Comparison of ENCODE assay signal across 8 cellular contexts in genomic region chr3:160754371-160754854, GRCh38. TPM values are rescaled to one million over a fixed set of nuclear protein-coding genes. Genes with fewer than 3 reads are reported as not detected.
DNase-seq lines count a peak whose midpoint lies in the region; ATAC-seq and TF ChIP-seq lines count a peak whose summit lies in the region.

No MANE protein-coding gene starts in this region.

- H3K36me3 ChIP-seq in OCI-LY1 (ENCODE audit: insufficient read depth, low read length) (no peaks in the 10 kb centered on the region), ascending aorta (no peaks in the 10 kb centered on the region)

- H3K27ac ChIP-seq in AG04450 (ENCODE audit: low read depth, low read length) (peak overlapping the region; percentile 93), OCI-LY1 (ENCODE audit: low read depth, low read length, poor library complexity, severe bottlenecking) (no peak overlapping the region), ascending aorta (peak overlapping the region; percentile 92 to 93)

- peak overlapping the region; percentile 74 for H3K4me3 ChIP-seq in AG04450 (ENCODE audit: low read depth, low read length)
- peak overlapping the region; percentile 77 for H3K4me3 ChIP-seq in OCI-LY1 (ENCODE audit: low read depth, low read length, poor library complexity, severe bottlenecking)
- peak overlapping the region; percentile 86 to 97 for H3K4me3 ChIP-seq in ascending aorta

- no peaks in the 10 kb centered on the region for H3F3A ChIP-seq in OCI-LY1 (ENCODE audit: insufficient read depth, low read length)

- TF ChIP-seq CTCF in AG04450 (IDR thresholded peaks at IDR 0.05; ENCODE audit: low read depth, low read length) = no peak
- TF ChIP-seq CTCF in GM13976 (IDR thresholded peaks at IDR 0.05; ENCODE audit: borderline replicate concordance, control extremely low read depth, extremely low read depth, insufficient read depth, missing control alignments) = no peak
- no peak for TF ChIP-seq CTCF in OCI-LY1 (IDR thresholded peaks at IDR 0.05; ENCODE audit: low read length)
- TF ChIP-seq CTCF in ascending aorta (IDR thresholded peaks at IDR 0.05) = no peak

- CTCF ChIA-PET in AG04450 (lab: Charles Lee) = interaction anchor here (0.9 to 1.0 kb wide), 2 partner anchors 68 to 189 kb away, joined by 3 read pairs; no protein-coding TSS in a partner anchor

- H3K9ac ChIP-seq in OCI-LY1 (ENCODE audit: low read length) = peak overlapping the region; percentile 80

- intact Hi-C loops in ascending aorta (cut with DNase I) = loop anchor here (2.0 kb wide), 2 partner anchors 46 to 56 kb away; no protein-coding TSS in a partner anchor
- intact Hi-C loops in posterior cingulate gyrus (cut with DNase I) = no loop called here

- ATAC-seq in HG03520 (IDR thresholded peaks at IDR 0.05; ENCODE audit: unreplicated experiment) = no peak
- no peak for ATAC-seq in GM21367 (IDR thresholded peaks at IDR 0.05; ENCODE audit: unreplicated experiment)

- H3K27me3 ChIP-seq in AG04450 (ENCODE audit: control insufficient read depth, insufficient read depth, low read length) = peaks cover 19% of the 10 kb centered on the region
- peaks cover 6% of the 10 kb centered on the region; the same call in 1 of the 2 replicates for H3K27me3 ChIP-seq in OCI-LY1 (ENCODE audit: insufficient read depth, low read length)
- no peaks in the 10 kb centered on the region for H3K27me3 ChIP-seq in ascending aorta

- no peaks in the 10 kb centered on the region for H3K79me2 ChIP-seq in OCI-LY1 (ENCODE audit: insufficient read depth, low read length)

- H3K4me1 ChIP-seq in OCI-LY1 (ENCODE audit: insufficient read depth, low read length, severe bottlenecking) (peaks cover 30% of the 10 kb centered on the region), ascending aorta (peaks cover 4 to 11% of the 10 kb centered on the region in 2 donors)

- no peak for DNase-seq in AG04450 (ENCODE audit: low read depth, low spot score)
- DNase-seq in GM13976 (ENCODE audit: low spot score) = peak; percentile 8
- DNase-seq in ascending aorta (ENCODE audit: low spot score in 2 of 2) = peak in 1 of 2 donors; percentile 66
- peak; percentile 20 for DNase-seq in hepatic stellate cell (ENCODE audit: low spot score)
- DNase-seq in posterior cingulate gyrus = peak; percentile 21 to 90 (median 48)

- in situ Hi-C loops in GM13976 (cut with MboI; ENCODE audit: low sequenced_read_pairs, unreplicated experiment) = no loop called here

- H2AFZ ChIP-seq in OCI-LY1 (ENCODE audit: low read length) = peak overlapping the region; percentile 66

- H3K9me2 ChIP-seq in OCI-LY1 (ENCODE audit: low read depth, low read length) = no peaks in the 10 kb centered on the region

- H4K20me1 ChIP-seq in OCI-LY1 (ENCODE audit: insufficient read depth, low read length) = no peaks in the 10 kb centered on the region

- H3K4me2 ChIP-seq in OCI-LY1 (ENCODE audit: low read length) = peak overlapping the region; percentile 82

- POLR2A ChIA-PET in AG04450 (lab: Yijun Ruan, JAX) = no interaction called here

- H3K9me3 ChIP-seq in AG04450 (ENCODE audit: control insufficient read depth, insufficient read depth, low read length) = no peaks in the 10 kb centered on the region; the same call in 1 of the 2 replicates
- H3K9me3 ChIP-seq in OCI-LY1 (ENCODE audit: low read length) = no peaks in the 10 kb centered on the region
- H3K9me3 ChIP-seq in ascending aorta = no peaks in the 10 kb centered on the region

RNA-seq across cellular contexts. Expression of gene PPM1L, which starts 1.6 kb away (rescaled TPM):
- 0.26 and 0.33 TPM in 2 replicates for polyA plus RNA-seq in AG04450 (2011; rRNA removed)
- polyA minus RNA-seq in AG04450 (2011; rRNA and poly(A)+ RNA removed) = 0.28 and 1.4 TPM in 2 replicates
- total RNA-seq in ascending aorta = 20.3 TPM
